23 cellular contexts compared by ENCODE assay signal in genomic region chr18:2774669-2775068, GRCh38.
"Had no signal": no experiment of that assay in that cellular context is flagged by ENCODE, and none has a peak within 500 bp of the region (broad histone marks: within the 10 kb centered on the region; RNA-seq: fewer than 3 reads in every experiment).

No MANE protein-coding gene starts in this region.

- H3K27ac ChIP-seq: esophagus squamous epithelium, left lung, pancreas, right lobe of liver, suprapubic skin, transverse colon, upper lobe of right lung, vagina had no signal

- H3K4me3 ChIP-seq: esophagus squamous epithelium, left lung, pancreas, right lobe of liver, smooth muscle cell, suprapubic skin, transverse colon, upper lobe of right lung, vagina had no signal

- DNase-seq: cortex of kidney; effector memory CD8-positive, alpha-beta T cell; erythroblast; esophagus squamous epithelium; hypothalamus; left lung; mesenchymal stem cell; midbrain; naive thymus-derived CD4-positive, alpha-beta T cell; pancreas; right lobe of liver; stimulated activated CD4-positive, alpha-beta T cell treated with anti-CD3 and anti-CD28 coated beads, Interleukin-12 subunit alpha, Interleukin-12 subunit beta, amount 100 ng/mL, for 4 hours; stimulated activated CD4-positive, alpha-beta T cell treated with anti-CD3 and anti-CD28 coated beads, Interleukin-1b, Interleukin-23, amount 100 ng/mL, for 48 hours; stimulated activated CD4-positive, alpha-beta T cell treated with anti-CD3 and anti-CD28 coated beads, Interleukin-4, amount 100 ng/mL, for 1 hour; stimulated activated CD8-positive, alpha-beta memory T cell treated with anti-CD3 and anti-CD28 coated beads, Interleukin-4, amount 100 ng/mL, for 48 hours; stimulated activated naive CD4-positive, alpha-beta T cell; stimulated activated naive CD8-positive, alpha-beta T cell treated with anti-CD3 and anti-CD28 coated beads, Interleukin-15, amount 100 ng/mL, for 72 hours; transverse colon; upper lobe of right lung had no signal

- ATAC-seq: effector memory CD8-positive, alpha-beta T cell; left lung; naive thymus-derived CD4-positive, alpha-beta T cell; pancreas; stimulated activated naive CD8-positive, alpha-beta T cell treated with anti-CD3 and anti-CD28 coated beads, Interleukin-15, amount 100 ng/mL, for 72 hours; upper lobe of right lung had no signal

- H3K27me3 Mint-ChIP-seq: effector memory CD8-positive, alpha-beta T cell; naive thymus-derived CD4-positive, alpha-beta T cell; stimulated activated naive CD8-positive, alpha-beta T cell treated with anti-CD3 and anti-CD28 coated beads, Interleukin-15, amount 100 ng/mL, for 72 hours had no signal

- FAIRE-seq: keratinocyte had no signal

- H3K27ac Mint-ChIP-seq: effector memory CD8-positive, alpha-beta T cell; stimulated activated naive CD8-positive, alpha-beta T cell treated with anti-CD3 and anti-CD28 coated beads, Interleukin-15, amount 100 ng/mL, for 72 hours had no signal

- H3K27me3 ChIP-seq: esophagus squamous epithelium, left lung, pancreas, right lobe of liver, suprapubic skin, transverse colon, upper lobe of right lung, vagina had no signal

- H3K9me3 ChIP-seq: esophagus squamous epithelium, left lung, pancreas, right lobe of liver, suprapubic skin, transverse colon, upper lobe of right lung, vagina had no signal

- H3K4me1 ChIP-seq: esophagus squamous epithelium, left lung, pancreas, right lobe of liver, suprapubic skin, transverse colon, upper lobe of right lung, vagina had no signal

- H3K9me3 Mint-ChIP-seq: effector memory CD8-positive, alpha-beta T cell; naive thymus-derived CD4-positive, alpha-beta T cell; stimulated activated naive CD8-positive, alpha-beta T cell treated with anti-CD3 and anti-CD28 coated beads, Interleukin-15, amount 100 ng/mL, for 72 hours had no signal

- H3K4me3 Mint-ChIP-seq: effector memory CD8-positive, alpha-beta T cell; naive thymus-derived CD4-positive, alpha-beta T cell; stimulated activated naive CD8-positive, alpha-beta T cell treated with anti-CD3 and anti-CD28 coated beads, Interleukin-15, amount 100 ng/mL, for 72 hours had no signal

- H3K4me1 Mint-ChIP-seq: stimulated activated naive CD8-positive, alpha-beta T cell treated with anti-CD3 and anti-CD28 coated beads, Interleukin-15, amount 100 ng/mL, for 72 hours had no signal
